ENCODE assay signal across 18 cellular contexts in the genomic region with DNA sequence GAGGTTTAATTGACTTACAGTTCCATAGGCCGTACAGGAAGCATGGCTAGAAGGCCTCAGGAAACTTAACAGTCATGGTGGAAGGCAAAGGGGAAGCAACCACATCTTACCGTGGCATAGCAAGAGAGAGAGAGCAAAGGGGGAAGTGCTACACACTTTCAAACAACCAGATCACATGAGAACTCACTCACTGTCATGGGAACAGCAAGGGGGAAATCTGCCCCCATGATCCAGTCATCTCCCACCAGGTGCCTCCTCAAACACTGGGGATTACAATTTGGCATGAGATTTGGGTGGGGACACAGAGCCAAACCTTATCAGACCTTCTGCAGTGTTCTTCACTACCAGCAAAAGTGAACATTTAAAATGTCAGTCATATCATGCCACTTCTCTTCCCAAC. TPM values are rescaled to one million over a fixed set of nuclear protein-coding genes. Genes with fewer than 3 reads are reported as not detected.
DNase-seq lines count a peak whose midpoint lies in the region; ATAC-seq and TF ChIP-seq lines count a peak whose summit lies in the region.
"Had no signal": no experiment of that assay in that cellular context is flagged by ENCODE, and none has a peak within 500 bp of the region (broad histone marks: within the 10 kb centered on the region; RNA-seq: fewer than 3 reads in every experiment).

No MANE protein-coding gene starts in this region.

- no peak for TF ChIP-seq CTCF in CD8-positive, alpha-beta T cell (IDR thresholded peaks at IDR 0.05)
- TF ChIP-seq CTCF in left lung (IDR thresholded peaks at IDR 0.05), result no peak

- H3K4me1 Mint-ChIP-seq in CD8-positive, alpha-beta T cell (ENCODE audit: low read depth), result peaks cover 41% of the 10 kb centered on the region

- H3K27me3 ChIP-seq in CD8-positive, alpha-beta T cell (ENCODE audit: insufficient read depth, low read length), result no peaks in the 10 kb centered on the region
- no peaks in the 10 kb centered on the region for H3K27me3 ChIP-seq in left lung
- H3K27me3 ChIP-seq: thyroid gland had no signal

- no peak for DNase-seq in CD8-positive, alpha-beta T cell
- DNase-seq in Kasumi-1 (lab: John Stamatoyannopoulos, UW) (peak; percentile 82 to 86), UCSD-AML1 (lab: John Stamatoyannopoulos, UW; ENCODE audit: unreplicated experiment) (peak; percentile 8), left lung (no peak), GM19238 (ENCODE audit: insufficient read length, low spot score) (no peak)
- DNase-seq: activated CD8-positive, alpha-beta memory T cell treated with anti-CD3 and anti-CD28 coated beads, Interleukin-2, amount 10 ng/mL, durations not matched to agents 7 days and 5 days; activated effector memory CD4-positive, alpha-beta T cell treated with anti-CD3 and anti-CD28 coated beads, Interleukin-2, amount 50 U/mL, for 16 hours; AML-193; Calu3; endodermal cell; left ventricle myocardium superior; NCI-H1417 treated with DMSO at 0.1 percent for 48 hours; NCI-H2171; NCI-H748 treated with DMSO at 0.1 percent for 48 hours; thyroid gland had no signal

- H3K36me3 Mint-ChIP-seq in CD8-positive, alpha-beta T cell, result peaks cover 64% of the 10 kb centered on the region

- H3K9me3 ChIP-seq in CD8-positive, alpha-beta T cell (ENCODE audit: low read length), result no peaks in the 10 kb centered on the region
- no peaks in the 10 kb centered on the region for H3K9me3 ChIP-seq in left lung
- H3K9me3 ChIP-seq: thyroid gland had no signal

- POLR2A ChIA-PET in CD8-positive, alpha-beta T cell (lab: Charles Lee), result no interaction called here

- H3K27ac ChIP-seq in CD8-positive, alpha-beta T cell (ENCODE audit: low read depth, low read length), result no peak overlapping the region
- peak overlapping the region in 1 of 2 donors; percentile 62 for H3K27ac ChIP-seq in left lung
- H3K27ac ChIP-seq: thyroid gland had no signal

- H3K36me3 ChIP-seq in CD8-positive, alpha-beta T cell (ENCODE audit: insufficient read depth, low read length), result peaks cover 15% of the 10 kb centered on the region
- H3K36me3 ChIP-seq in left lung, result peaks cover 0 to 46% of the 10 kb centered on the region in 2 donors

- peak overlapping the region; percentile 16 for H3K27ac Mint-ChIP-seq in CD8-positive, alpha-beta T cell
- H3K27ac Mint-ChIP-seq: activated CD8-positive, alpha-beta memory T cell treated with anti-CD3 and anti-CD28 coated beads, Interleukin-2, amount 10 ng/mL, durations not matched to agents 7 days and 5 days; endodermal cell had no signal

- ATAC-seq in CD8-positive, alpha-beta T cell, result no peak
- ATAC-seq in left lung (peak; percentile 27), GM19351 (IDR thresholded peaks at IDR 0.05; ENCODE audit: unreplicated experiment) (no peak), GM19395 (IDR thresholded peaks at IDR 0.05; ENCODE audit: unreplicated experiment) (no peak)
- ATAC-seq: activated CD4-positive, CD25-positive, alpha-beta regulatory T cell treated with anti-CD3 and anti-CD28 coated beads, Interleukin-2, amount 50 U/mL, for 24 hours; activated CD8-positive, alpha-beta memory T cell treated with anti-CD3 and anti-CD28 coated beads, Interleukin-2, amount 10 ng/mL, durations not matched to agents 7 days and 5 days; left ventricle myocardium superior had no signal

- H3K4me3 ChIP-seq in CD8-positive, alpha-beta T cell (ENCODE audit: low read depth, low read length), result no peak overlapping the region
- no peak overlapping the region for H3K4me3 ChIP-seq in left lung
- H3K4me3 ChIP-seq: thyroid gland had no signal

- H3K9me3 Mint-ChIP-seq in CD8-positive, alpha-beta T cell, result no peaks in the 10 kb centered on the region

- intact Hi-C loops in CD8-positive, alpha-beta T cell (cut with DNase I, micrococcal nuclease), result loop anchor here in 1 of 2 experiments (5.0 kb wide), 1 partner anchor 57 kb away; the partner anchor contains the start of gene USP15
- intact Hi-C loops in left lung (cut with DNase I), result no loop called here

- no peaks in the 10 kb centered on the region for H3K27me3 Mint-ChIP-seq in CD8-positive, alpha-beta T cell (ENCODE audit: low read depth)
- H3K27me3 Mint-ChIP-seq: activated CD8-positive, alpha-beta memory T cell treated with anti-CD3 and anti-CD28 coated beads, Interleukin-2, amount 10 ng/mL, durations not matched to agents 7 days and 5 days had no signal

- no peak overlapping the region for H3K4me3 Mint-ChIP-seq in CD8-positive, alpha-beta T cell
- H3K4me3 Mint-ChIP-seq: activated CD8-positive, alpha-beta memory T cell treated with anti-CD3 and anti-CD28 coated beads, Interleukin-2, amount 10 ng/mL, durations not matched to agents 7 days and 5 days; endodermal cell had no signal

- H3K4me1 ChIP-seq in CD8-positive, alpha-beta T cell (ENCODE audit: insufficient read depth, low read length), result no peaks in the 10 kb centered on the region
- H3K4me1 ChIP-seq in left lung, result peaks cover 0 to 18% of the 10 kb centered on the region in 2 donors
- H3K4me1 ChIP-seq: thyroid gland had no signal

- CTCF ChIA-PET in CD8-positive, alpha-beta T cell (lab: Charles Lee), result interaction anchor here (0.8 kb wide), 1 partner anchor 400 kb away, joined by 3 read pairs; no protein-coding TSS in a partner anchor

RNA-seq across cellular contexts. Expression of gene USP15, which starts 58.9 kb away (rescaled TPM):
- total RNA-seq in CD8-positive, alpha-beta T cell, result 100 to 1,000 TPM; 213 to 224 TPM
- total RNA-seq in left lung, result 100 to 1,000 TPM in 1 of 2 donors, 10 to 100 TPM in 1; 50.2 to 107 TPM

Comparison
In these comparisons a context has a peak if more than half of its experiments do, and no peak if none do; other contexts are left out.
1. DNase-seq: peak in Kasumi-1 (2 of 2) and UCSD-AML1 (single experiment); none in CD8-positive, alpha-beta T cell (0 of 7), left lung (0 of 2) and GM19238 (single experiment).